In genomic region chr2:39243469-39244123, GRCh38 we compare ENCODE assay signal across 10 cellular contexts. TPM values are rescaled to one million over a fixed set of nuclear protein-coding genes. Genes with fewer than 3 reads are reported as not detected.
DNase-seq lines count a peak whose midpoint lies in the region; ATAC-seq, FAIRE-seq and TF ChIP-seq lines count a peak whose summit lies in the region.
"Had no signal": no experiment of that assay in that cellular context is flagged by ENCODE, and none has a peak within 500 bp of the region (broad histone marks: within the 10 kb centered on the region; RNA-seq: fewer than 3 reads in every experiment).

TSS of gene CDKL4 (minus strand) at chr2:39243970.

- no peak for TF ChIP-seq POLR2A in testis (IDR thresholded peaks at IDR 0.05)

- WGBS in testis, 2 donors = 41 to 56% methylated on average over 18 to 58 of the region's 58 CpGs

- H3K36me3 ChIP-seq in testis (ENCODE audit: low read depth, missing control alignments) = no peaks in the 10 kb centered on the region

- no peak for TF ChIP-seq CTCF in testis (IDR thresholded peaks at IDR 0.05)

- FAIRE-seq in frontal cortex (lab: Jason Lieb, UNC) = no peak

- peak within 1 kb of the TSS in 1 of 2 donors; percentile 31 for H3K27ac ChIP-seq in testis
- H3K27ac ChIP-seq: C4-2B had no signal

- ATAC-seq in GM18519 (IDR thresholded peaks at IDR 0.05; ENCODE audit: low FRiP score, unreplicated experiment) (no peak), GM21717 (IDR thresholded peaks at IDR 0.05; ENCODE audit: unreplicated experiment) (no peak)

- peak within 1 kb of the TSS; percentile 52 to 63 for H3K4me3 ChIP-seq in testis

- no peaks in the 10 kb centered on the region for H3K27me3 ChIP-seq in testis

- intact Hi-C loops in testis (cut with DNase I; ENCODE audit: low total_unique reads) = no loop called here

- no peaks in the 10 kb centered on the region for H3K4me1 ChIP-seq in testis

- peak; percentile 6 to 31 for DNase-seq in activated CD4-positive, alpha-beta T cell treated with anti-CD3 and anti-CD28 coated beads for 4 hours
- DNase-seq in activated CD4-positive, alpha-beta T cell treated with anti-CD3 and anti-CD28 coated beads for 1 hour = no peak
- peak; percentile 42 for DNase-seq in activated CD8-positive, alpha-beta memory T cell treated with anti-CD3 and anti-CD28 coated beads, Interleukin-2, amount 50 U/mL, for 4 hours
- DNase-seq in frontal cortex (ENCODE audit: low spot score in 2 of 2) (no peak), testis (peak; percentile 43), HT-29 (ENCODE audit: low spot score) (no peak)
- DNase-seq: NCI-H1694 had no signal

- H3K9me3 ChIP-seq in testis = no peaks in the 10 kb centered on the region

RNA-seq across cellular contexts. Expression of gene CDKL4, which starts in this region (rescaled TPM):
- total RNA-seq in frontal cortex (14.7 TPM), testis (1 to 10 TPM; 2.3 to 4.2 TPM)
- 3.9 TPM for polyA plus RNA-seq in testis (ENCODE audit: insufficient read depth, low read depth, low replicate concordance)
- total RNA-seq in HT-29 (2014; rRNA removed; shearing (Covaris generic)) = not detected in 2 replicates

Comparison
In these comparisons a context has a peak if more than half of its experiments do, and no peak if none do; other contexts are left out.
1. DNase-seq: peak in activated CD4-positive, alpha-beta T cell treated with anti-CD3 and anti-CD28 coated beads for 4 hours (2 of 2), activated CD8-positive, alpha-beta memory T cell treated with anti-CD3 and anti-CD28 coated beads, Interleukin-2, amount 50 U/mL, for 4 hours (single experiment) and testis (single experiment); none in activated CD4-positive, alpha-beta T cell treated with anti-CD3 and anti-CD28 coated beads for 1 hour (single experiment), frontal cortex (0 of 2) and HT-29 (single experiment).